ENCODE assay signal across 23 cellular contexts in the genomic region with DNA sequence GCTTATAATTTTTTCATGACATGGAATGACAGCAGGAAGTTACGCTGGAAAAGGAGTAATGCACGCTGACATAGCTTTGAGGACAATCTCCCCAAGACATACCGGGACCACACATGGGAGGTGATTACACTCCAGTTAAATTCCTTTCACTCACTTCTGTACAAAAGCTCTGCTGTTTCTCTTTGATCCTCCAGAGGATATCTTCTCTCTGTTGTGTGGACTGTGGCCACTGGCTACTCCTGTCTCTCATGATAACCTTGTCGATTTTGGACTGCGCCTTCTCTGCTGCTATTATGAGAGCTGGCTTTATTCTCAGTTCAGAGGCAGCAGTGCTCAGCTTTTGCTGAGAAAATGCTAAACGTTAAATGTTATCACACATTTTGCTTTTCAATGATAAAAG.
"Had no signal": no experiment of that assay in that cellular context is flagged by ENCODE, and none has a peak within 500 bp of the region (broad histone marks: within the 10 kb centered on the region; RNA-seq: fewer than 3 reads in every experiment).

No MANE protein-coding gene starts in this region.

- DNase-seq: activated CD4-positive, CD25-positive, alpha-beta regulatory T cell; activated CD8-positive, alpha-beta memory T cell treated with anti-CD3 and anti-CD28 coated beads, Interleukin-2, amount 50 U/mL, for 4 hours; activated CD8-positive, alpha-beta T cell treated with anti-CD3 and anti-CD28 coated beads for 36 hours; activated gamma-delta T cell treated with Interleukin-2 at 50 U/mL for 16 hours; activated naive CD4-positive, alpha-beta T cell treated with anti-CD3 and anti-CD28 coated beads, Interleukin-2, amount 10 ng/mL, durations not matched to agents 7 days and 5 days; activated naive CD8-positive, alpha-beta T cell treated with anti-CD3 and anti-CD28 coated beads for 36 hours; activated T-cell treated with anti-CD3 and anti-CD28 coated beads, Interleukin-2, amount 50 U/mL, for 72 hours; caudate nucleus; Karpas-422; NCI-H1105 treated with DMSO at 0.1 percent for 48 hours; NCI-H1436 treated with DMSO at 0.1 percent for 48 hours; NCI-H187; NCI-H2081; NCI-H69; PC-3; SHP77; SW 1271; T-helper 9 cell had no signal

- ATAC-seq: activated CD8-positive, alpha-beta T cell treated with anti-CD3 and anti-CD28 coated beads for 36 hours; activated T-cell treated with anti-CD3 and anti-CD28 coated beads, Interleukin-2, amount 50 U/mL, for 72 hours; K562; PC-3; SK-N-SH treated with all-trans-retinoic acid at 6 μM for 48 hours had no signal

- H3K4me1 ChIP-seq: SJSA1 had no signal

- H3K27me3 Mint-ChIP-seq: activated naive CD8-positive, alpha-beta T cell treated with anti-CD3 and anti-CD28 coated beads for 36 hours had no signal

- H3K27ac Mint-ChIP-seq: activated CD8-positive, alpha-beta T cell treated with anti-CD3 and anti-CD28 coated beads for 36 hours; activated naive CD4-positive, alpha-beta T cell treated with anti-CD3 and anti-CD28 coated beads, Interleukin-2, amount 10 ng/mL, durations not matched to agents 7 days and 5 days; activated naive CD8-positive, alpha-beta T cell treated with anti-CD3 and anti-CD28 coated beads for 36 hours; activated T-cell treated with anti-CD3 and anti-CD28 coated beads, Interleukin-2, amount 50 U/mL, for 72 hours; activated T-helper 2 cell treated with anti-CD3 and anti-CD28 coated beads, Interferon-gamma antibody, Interleukin-2, Interleukin-4, amounts not matched to agents 10 μg/mL and 5 μg/mL and 100 μg/mL, durations not matched to agents 14 hours and 24 hours and 36 hours; T-helper 1 cell treated with Interleukin-12 subunit alpha and Interleukin-12 subunit beta and Interleukin-4 antibody, amounts not matched to agents 30 μg/mL and 1 μg/mL, for 36 hours had no signal

- H3K36me3 ChIP-seq: SJSA1 had no signal

- H3K27me3 ChIP-seq: SJSA1 had no signal

- H3K36me3 Mint-ChIP-seq: activated naive CD4-positive, alpha-beta T cell treated with anti-CD3 and anti-CD28 coated beads, Interleukin-2, amount 10 ng/mL, durations not matched to agents 7 days and 5 days had no signal

- H3K4me3 ChIP-seq: K562, SJSA1 had no signal

- H3K27ac ChIP-seq: SJSA1 had no signal

- H3K4me3 Mint-ChIP-seq: activated CD8-positive, alpha-beta T cell treated with anti-CD3 and anti-CD28 coated beads for 36 hours; activated naive CD4-positive, alpha-beta T cell treated with anti-CD3 and anti-CD28 coated beads, Interleukin-2, amount 10 ng/mL, durations not matched to agents 7 days and 5 days; activated naive CD8-positive, alpha-beta T cell treated with anti-CD3 and anti-CD28 coated beads for 36 hours; activated T-cell treated with anti-CD3 and anti-CD28 coated beads, Interleukin-2, amount 50 U/mL, for 72 hours; T-helper 1 cell treated with Interleukin-12 subunit alpha and Interleukin-12 subunit beta and Interleukin-4 antibody, amounts not matched to agents 30 μg/mL and 1 μg/mL, for 36 hours had no signal

- H3K9me3 Mint-ChIP-seq: activated CD8-positive, alpha-beta T cell treated with anti-CD3 and anti-CD28 coated beads for 36 hours; activated naive CD4-positive, alpha-beta T cell treated with anti-CD3 and anti-CD28 coated beads, Interleukin-2, amount 10 ng/mL, durations not matched to agents 7 days and 5 days; activated naive CD8-positive, alpha-beta T cell treated with anti-CD3 and anti-CD28 coated beads for 36 hours; activated T-cell treated with anti-CD3 and anti-CD28 coated beads, Interleukin-2, amount 50 U/mL, for 72 hours; T-helper 1 cell treated with Interleukin-12 subunit alpha and Interleukin-12 subunit beta and Interleukin-4 antibody, amounts not matched to agents 30 μg/mL and 1 μg/mL, for 36 hours had no signal

- H3K4me1 Mint-ChIP-seq: activated naive CD4-positive, alpha-beta T cell treated with anti-CD3 and anti-CD28 coated beads, Interleukin-2, amount 10 ng/mL, durations not matched to agents 7 days and 5 days had no signal

- H3K9me3 ChIP-seq: SJSA1 had no signal
